In genomic region chr2:11569636-11570035, GRCh38 we compare ENCODE assay signal across 23 cellular contexts. TPM values are rescaled to one million over a fixed set of nuclear protein-coding genes. Genes with fewer than 3 reads are reported as not detected.
DNase-seq lines count a peak whose midpoint lies in the region; ATAC-seq and TF ChIP-seq lines count a peak whose summit lies in the region.
"Had no signal": no experiment of that assay in that cellular context is flagged by ENCODE, and none has a peak within 500 bp of the region (broad histone marks: within the 10 kb centered on the region; RNA-seq: fewer than 3 reads in every experiment).

No MANE protein-coding gene starts in this region.

- H3K9me3 ChIP-seq in H9 (ENCODE audit: control insufficient read depth, low read depth, low read length), result no peaks in the 10 kb centered on the region
- no peaks in the 10 kb centered on the region for H3K9me3 ChIP-seq in spleen
- H3K9me3 ChIP-seq: HAP-1 had no signal

- DNase-seq in H9, result no peak
- no peak for DNase-seq in WTC11 (ENCODE audit: low spot score)
- DNase-seq in mesenteric fat pad (ENCODE audit: low spot score), result peak; percentile 35
- DNase-seq in spleen, result peak; percentile 60
- DNase-seq in SKM-1 treated with dmso at 0.1 percent for 144 hours (lab: John Stamatoyannopoulos, UW; ENCODE audit: unreplicated experiment), result no peak
- DNase-seq in activated CD8-positive, alpha-beta memory T cell treated with anti-CD3 and anti-CD28 coated beads, Interleukin-2, amount 10 ng/mL, durations not matched to agents 7 days and 5 days, result no peak
- no peak for DNase-seq in NCI-H774 (lab: John Stamatoyannopoulos, UW)
- DNase-seq in activated CD4-positive, alpha-beta T cell treated with anti-CD3 and anti-CD28 coated beads for 36 hours, result no peak
- DNase-seq: CD4-positive, CD25-positive, alpha-beta regulatory T cell; COR-L47; DMS79 treated with DMSO at 0.1 percent for 48 hours; IMR-90; NCI-H1092 treated with DMSO at 0.1 percent for 48 hours; NCI-H1436 treated with DMSO at 0.1 percent for 48 hours; NCI-H2029; NCI-H226; NCI-H510A treated with DMSO at 0.1 percent for 48 hours; NCI-H748 treated with DMSO at 0.1 percent for 48 hours; NK-92 treated with Interleukin-12 subunit alpha and Interleukin-12 subunit beta, amount 100 ng/mL, for 24 hours had no signal

- H3K23ac ChIP-seq in H9 (ENCODE audit: insufficient read length, low read depth, low read length), result no peak overlapping the region

- H3K4me3 Mint-ChIP-seq in H9 (no peak overlapping the region), WTC11 (no peak overlapping the region)
- no peak overlapping the region for H3K4me3 Mint-ChIP-seq in activated CD8-positive, alpha-beta memory T cell treated with anti-CD3 and anti-CD28 coated beads, Interleukin-2, amount 10 ng/mL, durations not matched to agents 7 days and 5 days
- no peak overlapping the region for H3K4me3 Mint-ChIP-seq in activated CD4-positive, alpha-beta T cell treated with anti-CD3 and anti-CD28 coated beads for 36 hours
- H3K4me3 Mint-ChIP-seq: CD4-positive, CD25-positive, alpha-beta regulatory T cell had no signal

- H3K27me3 Mint-ChIP-seq in H9 (ENCODE audit: low read depth) (peaks cover 3% of the 10 kb centered on the region; the same call in 1 of the 2 replicates), WTC11 (ENCODE audit: low read depth) (no peaks in the 10 kb centered on the region)
- H3K27me3 Mint-ChIP-seq in activated CD8-positive, alpha-beta memory T cell treated with anti-CD3 and anti-CD28 coated beads, Interleukin-2, amount 10 ng/mL, durations not matched to agents 7 days and 5 days, result peaks cover 7% of the 10 kb centered on the region
- no peaks in the 10 kb centered on the region for H3K27me3 Mint-ChIP-seq in activated CD4-positive, alpha-beta T cell treated with anti-CD3 and anti-CD28 coated beads for 36 hours

- CTCF ChIA-PET in WTC11 (lab: Charles Lee), result interaction anchor here (1.0 kb wide), 1 partner anchor 15 kb away, joined by 3 read pairs; no protein-coding TSS in a partner anchor
- CTCF ChIA-PET in activated CD8-positive, alpha-beta memory T cell treated with anti-CD3 and anti-CD28 coated beads, Interleukin-2, amount 10 ng/mL, durations not matched to agents 7 days and 5 days (lab: Charles Lee), result interaction anchor here (1.0 kb wide), 1 partner anchor 14 kb away, joined by 3 read pairs; no protein-coding TSS in a partner anchor
- CTCF ChIA-PET in activated CD4-positive, alpha-beta T cell treated with anti-CD3 and anti-CD28 coated beads for 36 hours (lab: Charles Lee), result no interaction called here

- no peaks in the 10 kb centered on the region for H4K20me1 ChIP-seq in H9 (ENCODE audit: control insufficient read depth, insufficient read depth, insufficient read length)

- TF ChIP-seq POLR2A in spleen (IDR thresholded peaks at IDR 0.05), result no peak

- H3K14ac ChIP-seq in H9 (ENCODE audit: insufficient read depth, low read length), result no peak overlapping the region

- H3K4me1 ChIP-seq in H9 (ENCODE audit: insufficient read depth, low read length) (peaks cover 6% of the 10 kb centered on the region; the same call in 1 of the 2 replicates), spleen (no peaks in the 10 kb centered on the region)
- H3K4me1 ChIP-seq: HAP-1 had no signal

- H2BK5ac ChIP-seq in H9 (ENCODE audit: insufficient read length, low read length), result no peak overlapping the region

- H4K5ac ChIP-seq in H9 (ENCODE audit: insufficient read length, low read depth, low read length), result no peak overlapping the region

- no peak overlapping the region for H3T11ph ChIP-seq in H9 (ENCODE audit: low read length)

- no peak overlapping the region for H3K4me3 ChIP-seq in spleen
- H3K4me3 ChIP-seq: HAP-1 had no signal

- H2AK5ac ChIP-seq in H9 (ENCODE audit: insufficient read length, low read length), result no peak overlapping the region

- H3K36me3 Mint-ChIP-seq in H9 (ENCODE audit: insufficient read depth in 1 of 3, low read depth in 3 of 3) (peaks cover 0 to 2% (median 2%) of the 10 kb centered on the region in 3 experiments; a peak in 3 of 7 replicates), WTC11 (no peaks in the 10 kb centered on the region)
- H3K36me3 Mint-ChIP-seq in activated CD8-positive, alpha-beta memory T cell treated with anti-CD3 and anti-CD28 coated beads, Interleukin-2, amount 10 ng/mL, durations not matched to agents 7 days and 5 days, result no peaks in the 10 kb centered on the region
- H3K36me3 Mint-ChIP-seq in activated CD4-positive, alpha-beta T cell treated with anti-CD3 and anti-CD28 coated beads for 36 hours (ENCODE audit: low read depth), result no peaks in the 10 kb centered on the region
- H3K36me3 Mint-ChIP-seq: CD4-positive, CD25-positive, alpha-beta regulatory T cell had no signal

- no peak overlapping the region for H3K4me2 ChIP-seq in H9 (ENCODE audit: insufficient read depth, insufficient read length, low read length)
- H3K4me2 ChIP-seq: KMS-11 had no signal

- H3K4ac ChIP-seq in H9 (ENCODE audit: low read depth, low read length), result no peak overlapping the region

- H3K27ac ChIP-seq in H9 (ENCODE audit: insufficient read length, low read depth, low read length) (no peak overlapping the region), spleen (no peak overlapping the region)
- H3K27ac ChIP-seq: KMS-11 had no signal

- no peaks in the 10 kb centered on the region for H3K9me3 Mint-ChIP-seq in H9
- H3K9me3 Mint-ChIP-seq in WTC11, result no peaks in the 10 kb centered on the region
- no peaks in the 10 kb centered on the region for H3K9me3 Mint-ChIP-seq in activated CD8-positive, alpha-beta memory T cell treated with anti-CD3 and anti-CD28 coated beads, Interleukin-2, amount 10 ng/mL, durations not matched to agents 7 days and 5 days (ENCODE audit: low read depth)
- H3K9me3 Mint-ChIP-seq in activated CD4-positive, alpha-beta T cell treated with anti-CD3 and anti-CD28 coated beads for 36 hours (ENCODE audit: low read depth), result no peaks in the 10 kb centered on the region
- H3K9me3 Mint-ChIP-seq: CD4-positive, CD25-positive, alpha-beta regulatory T cell had no signal

- intact Hi-C loops in spleen (cut with DNase I; ENCODE audit: low total_unique reads), result no loop called here
- intact Hi-C loops in activated CD4-positive, alpha-beta T cell treated with anti-CD3 and anti-CD28 coated beads for 36 hours (cut with DNase I, micrococcal nuclease), result no loop called here

- H3K36me3 ChIP-seq in spleen, result no peaks in the 10 kb centered on the region
- H3K36me3 ChIP-seq: HAP-1 had no signal

- H3K27me3 ChIP-seq in H9 (ENCODE audit: insufficient read depth, low read length) (no peaks in the 10 kb centered on the region), spleen (replicated peaks in 1 of 7) (peaks cover 0 to 6% (median 0%) of the 10 kb centered on the region in 7 donors)

- no peak overlapping the region for H3K9ac ChIP-seq in H9 (ENCODE audit: extremely low read depth, insufficient read length, low read length)
- H3K9ac ChIP-seq: KMS-11 had no signal

- no peaks in the 10 kb centered on the region for H3K79me2 ChIP-seq in H9 (ENCODE audit: insufficient read depth, low read length)

- no peak overlapping the region for H3K18ac ChIP-seq in H9 (ENCODE audit: insufficient read length, low read depth, low read length)

- no peaks in the 10 kb centered on the region for H3K79me1 ChIP-seq in H9 (ENCODE audit: insufficient read depth, low read depth, low read length, poor library complexity, severe bottlenecking)

- H2BK120ac ChIP-seq in H9 (ENCODE audit: low read depth, low read length, poor library complexity, severe bottlenecking), result no peak overlapping the region

- H2BK12ac ChIP-seq in H9 (ENCODE audit: insufficient read length, low read depth, low read length), result no peak overlapping the region

- ATAC-seq in WTC11, result no peak
- no peak for ATAC-seq in activated CD8-positive, alpha-beta memory T cell treated with anti-CD3 and anti-CD28 coated beads, Interleukin-2, amount 10 ng/mL, durations not matched to agents 7 days and 5 days
- no peak for ATAC-seq in activated CD4-positive, alpha-beta T cell treated with anti-CD3 and anti-CD28 coated beads for 36 hours
- ATAC-seq: Panc1 had no signal

- peaks cover 21 to 24% of the 10 kb centered on the region in 2 experiments for H3K4me1 Mint-ChIP-seq in H9
- peaks cover 34% of the 10 kb centered on the region for H3K4me1 Mint-ChIP-seq in WTC11
- H3K4me1 Mint-ChIP-seq in activated CD8-positive, alpha-beta memory T cell treated with anti-CD3 and anti-CD28 coated beads, Interleukin-2, amount 10 ng/mL, durations not matched to agents 7 days and 5 days, result no peaks in the 10 kb centered on the region
- H3K4me1 Mint-ChIP-seq in activated CD4-positive, alpha-beta T cell treated with anti-CD3 and anti-CD28 coated beads for 36 hours, result no peaks in the 10 kb centered on the region
- H3K4me1 Mint-ChIP-seq: CD4-positive, CD25-positive, alpha-beta regulatory T cell had no signal

- no peaks in the 10 kb centered on the region for H3K23me2 ChIP-seq in H9 (ENCODE audit: insufficient read length, low read depth, low read length, poor library complexity, severe bottlenecking)

- POLR2A ChIA-PET in WTC11 (lab: Charles Lee), result no interaction called here
- POLR2A ChIA-PET in activated CD4-positive, alpha-beta T cell treated with anti-CD3 and anti-CD28 coated beads for 36 hours (lab: Charles Lee), result no interaction called here

- WGBS in H9 (ENCODE audit: extremely low coverage, insufficient read length, low lambda C conversion rate), result no CpG with 5 or more reads among the region's 7 CpGs
- 83 to 92% (median 88%) methylated on average over 7 of the region's 7 CpGs for WGBS in spleen, 5 donors

- no peak overlapping the region for H2BK15ac ChIP-seq in H9 (ENCODE audit: low read depth, low read length)

- TF ChIP-seq CTCF in H9 (conservative IDR thresholded peaks at IDR 0.05), result no peak
- no peak for TF ChIP-seq CTCF in WTC11 (IDR thresholded peaks at IDR 0.05)
- TF ChIP-seq CTCF in spleen (IDR thresholded peaks at IDR 0.05 in 8 of 11, conservative IDR thresholded peaks at IDR 0.05 in 3 of 11), result no peak

- H3K27ac Mint-ChIP-seq in H9, result peak overlapping the region in 2 of 3 experiments; percentile 69 to 95; a peak in 3 of 7 replicates
- 0 out of 2 replicates have a peak overlapping the region, but pooled peaks have one; percentile 42 for H3K27ac Mint-ChIP-seq in WTC11
- H3K27ac Mint-ChIP-seq in activated CD8-positive, alpha-beta memory T cell treated with anti-CD3 and anti-CD28 coated beads, Interleukin-2, amount 10 ng/mL, durations not matched to agents 7 days and 5 days, result no peak overlapping the region
- no peak overlapping the region for H3K27ac Mint-ChIP-seq in activated CD4-positive, alpha-beta T cell treated with anti-CD3 and anti-CD28 coated beads for 36 hours
- H3K27ac Mint-ChIP-seq: CD4-positive, CD25-positive, alpha-beta regulatory T cell had no signal

- no peak overlapping the region for H3K56ac ChIP-seq in H9 (ENCODE audit: insufficient read length, low read depth, low read length)

- no peak overlapping the region for H2AFZ ChIP-seq in H9 (ENCODE audit: low read length)

- no peak overlapping the region for H4K91ac ChIP-seq in H9 (ENCODE audit: insufficient read length, low read depth, low read length)

- H2BK20ac ChIP-seq in H9 (ENCODE audit: low read depth, low read length, poor library complexity, severe bottlenecking), result no peak overlapping the region

- no peak overlapping the region for H4K8ac ChIP-seq in H9 (replicated peaks; ENCODE audit: insufficient read length, low read depth, low read length)

RNA-seq across cellular contexts. Expression of gene GREB1, which starts 35.8 kb away (rescaled TPM):
- 15.3 and 16.5 TPM in 2 replicates for total RNA-seq in H9 (2021)
- 31.9 to 35.7 TPM (median 34.4 TPM) in 3 replicates for total RNA-seq in WTC11 (2021)
- total RNA-seq in mesenteric fat pad, result 3.8 TPM
- total RNA-seq in spleen, result 1 to 10 TPM in 1 of 7 donors, under 1 TPM in 6; 0.35 to 1.6 (median 0.68) TPM
- polyA plus RNA-seq in spleen, result under 1 TPM in 2 of 3 donors, not detected in 1; 0.06 to 0.09 TPM
- 1 to 10 TPM in 1 of 2 experiments, under 1 TPM in 1; 0.91 to 1.4 TPM for total RNA-seq in activated CD8-positive, alpha-beta memory T cell treated with anti-CD3 and anti-CD28 coated beads, Interleukin-2, amount 10 ng/mL, durations not matched to agents 7 days and 5 days
- under 1 TPM; 0.57 to 0.65 TPM for total RNA-seq in activated CD4-positive, alpha-beta T cell treated with anti-CD3 and anti-CD28 coated beads for 36 hours
- total RNA-seq: IMR-90 had no signal
- polyA plus RNA-seq: BJ had no signal

Comparison
In these comparisons a context has a peak if more than half of its experiments do, and no peak if none do; other contexts are left out.
1. DNase-seq: peak in mesenteric fat pad (single experiment) and spleen (single experiment); none in H9 (single experiment), WTC11 (single experiment), SKM-1 treated with dmso at 0.1 percent for 144 hours (single experiment), activated CD8-positive, alpha-beta memory T cell treated with anti-CD3 and anti-CD28 coated beads, Interleukin-2, amount 10 ng/mL, durations not matched to agents 7 days and 5 days (single experiment), NCI-H774 (single experiment) and activated CD4-positive, alpha-beta T cell treated with anti-CD3 and anti-CD28 coated beads for 36 hours (single experiment).
2. H3K27ac Mint-ChIP-seq: peak in H9 (2 of 3) and WTC11 (single experiment); none in activated CD8-positive, alpha-beta memory T cell treated with anti-CD3 and anti-CD28 coated beads, Interleukin-2, amount 10 ng/mL, durations not matched to agents 7 days and 5 days (single experiment) and activated CD4-positive, alpha-beta T cell treated with anti-CD3 and anti-CD28 coated beads for 36 hours (single experiment).